In genomic region chr4:134663742-134664141, GRCh38 we compare ENCODE assay signal across 29 cellular contexts.
DNase-seq lines count a peak whose midpoint lies in the region; ATAC-seq, FAIRE-seq and TF ChIP-seq lines count a peak whose summit lies in the region.
"Had no signal": no experiment of that assay in that cellular context is flagged by ENCODE, and none has a peak within 500 bp of the region (broad histone marks: within the 10 kb centered on the region; RNA-seq: fewer than 3 reads in every experiment).

No MANE protein-coding gene starts in this region.

- intact Hi-C loops in HepG2 (cut with micrococcal nuclease; ENCODE audit: unreplicated experiment) = no loop called here
- intact Hi-C loops in right lobe of liver (cut with DNase I) = no loop called here

- TF ChIP-seq EP300 in HepG2 (IDR thresholded peaks at IDR 0.05; ENCODE audit: low read depth in 2 of 2, low read length in 2 of 2) (no peak), HepG2 (CRISPR knock-in tag; IDR thresholded peaks at IDR 0.05; ENCODE audit: borderline replicate concordance) (no peak)

- FAIRE-seq in HepG2 (lab: Jason Lieb, UNC) = no peak
- FAIRE-seq: A204.1, A549, D721Med had no signal

- no peak overlapping the region for H3K4me2 ChIP-seq in HepG2 (ENCODE audit: low read depth, low read length)
- H3K4me2 ChIP-seq: A549; BLaER1; BLaER1 treated with 17β-estradiol and CSF1 and Interleukin-3, amounts not matched to agents 10 nM and 100 nM had no signal

- no peak for DNase-seq in HepG2 (ENCODE audit: low spot score)
- no peak for DNase-seq in right lobe of liver
- DNase-seq: 8988T; ACHN; AML-193; BE2C; C1 segment of cervical spinal cord; Caco-2; Calu3; CD4-positive, alpha-beta memory T cell; CD4-positive, alpha-beta T cell; CD4-positive, CD25-positive, alpha-beta regulatory T cell; CD8-positive, alpha-beta memory T cell; CD8-positive, alpha-beta T cell; COR-L47; DMS 273 treated with DMSO at 0.1 percent for 48 hours; DMS153; DMS53; DMS79; DMS79 treated with DMSO at 0.1 percent for 48 hours; DND-41; EL had no signal

- ATAC-seq in HepG2 = no peak
- no peak for ATAC-seq in right lobe of liver
- ATAC-seq: A549; CD8-positive, alpha-beta T cell had no signal

- H3K27ac ChIP-seq in HepG2 (ENCODE audit: extremely low read length, insufficient read depth, low read length) (no peak overlapping the region), right lobe of liver (no peak overlapping the region)
- H3K27ac ChIP-seq: 22Rv1; A549; BLaER1; BLaER1 treated with 17β-estradiol and CSF1 and Interleukin-3, amounts not matched to agents 10 nM and 100 nM; C4-2B had no signal

- H3K79me2 ChIP-seq in HepG2 (ENCODE audit: insufficient read depth, low read length) = no peaks in the 10 kb centered on the region

- no peaks in the 10 kb centered on the region for H4K20me1 ChIP-seq in HepG2 (ENCODE audit: insufficient read depth, low read length)
- H4K20me1 ChIP-seq: BLaER1; BLaER1 treated with 17β-estradiol and CSF1 and Interleukin-3, amounts not matched to agents 10 nM and 100 nM had no signal

- in situ Hi-C loops in HepG2 (cut with HindIII; ENCODE audit: extremely low pct_ligation_motif_present, low pct_unique_long_range_greater_than_20kb) = no loop called here

- TF ChIP-seq CTCF in HepG2 (CRISPR knock-in tag; IDR thresholded peaks at IDR 0.05) (no peak), right lobe of liver (IDR thresholded peaks at IDR 0.05) (no peak)

- CTCF ChIA-PET in HepG2 (lab: Yijun Ruan, JAX; ENCODE audit: low intra/inter-chr PET ratio, low total read pairs) = no interaction called here

- whole genome bisulfite sequencing in HepG2 (ENCODE audit: low lambda C conversion rate) = 3% methylated on average over 1 of the region's 1 CpG
- WGBS in right lobe of liver (ENCODE audit: insufficient coverage, low coverage, low lambda C conversion rate, missing lambda C conversion rate) = 63% methylated on average over 1 of the region's 1 CpG

- no peaks in the 10 kb centered on the region for H3K9me3 ChIP-seq in HepG2 (ENCODE audit: low read length)
- no peaks in the 10 kb centered on the region for H3K9me3 ChIP-seq in right lobe of liver
- H3K9me3 ChIP-seq: A549, BE2C, Caco-2 had no signal

- no peaks in the 10 kb centered on the region for H3K27me3 ChIP-seq in HepG2 (ENCODE audit: control insufficient read depth in 1 of 2, insufficient read depth in 2 of 2, low read length in 2 of 2)
- no peaks in the 10 kb centered on the region for H3K27me3 ChIP-seq in right lobe of liver
- H3K27me3 ChIP-seq: BE2C; BLaER1; BLaER1 treated with 17β-estradiol and CSF1 and Interleukin-3, amounts not matched to agents 10 nM and 100 nM had no signal

- POLR2A ChIA-PET in HepG2 (lab: Yijun Ruan, JAX) = no interaction called here

- TF ChIP-seq POLR2A in HepG2 (IDR thresholded peaks at IDR 0.05; ENCODE audit: insufficient read depth in 1 of 2, low read depth in 2 of 2, low read length in 2 of 2) (no peak), right lobe of liver (IDR thresholded peaks at IDR 0.05) (no peak)

- H3K4me1 ChIP-seq in HepG2 (ENCODE audit: insufficient read depth, low read length) (no peaks in the 10 kb centered on the region), right lobe of liver (no peaks in the 10 kb centered on the region)
- H3K4me1 ChIP-seq: A549, BE2C, BLaER1, Caco-2 had no signal

- no peak overlapping the region for H3K4me3 ChIP-seq in HepG2 (replicated peaks in 1 of 3; ENCODE audit: insufficient read depth in 1 of 3, low read depth in 2 of 3, low read length in 3 of 3)
- H3K4me3 ChIP-seq in right lobe of liver = no peak overlapping the region
- H3K4me3 ChIP-seq: A549; BLaER1; BLaER1 treated with 17β-estradiol and CSF1 and Interleukin-3, amounts not matched to agents 10 nM and 100 nM had no signal

- TF ChIP-seq RAD21 in HepG2 (CRISPR knock-in tag; IDR thresholded peaks at IDR 0.05) = no peak

- H3K36me3 ChIP-seq in HepG2 (replicated peaks in 1 of 2; ENCODE audit: control insufficient read depth in 1 of 2, insufficient read depth in 2 of 2, low read length in 2 of 2) (no peaks in the 10 kb centered on the region), right lobe of liver (no peaks in the 10 kb centered on the region)
- H3K36me3 ChIP-seq: BE2C; BLaER1; BLaER1 treated with 17β-estradiol and CSF1 and Interleukin-3, amounts not matched to agents 10 nM and 100 nM had no signal

- no peak overlapping the region for H3K9ac ChIP-seq in HepG2 (ENCODE audit: insufficient read depth, low read depth, low read length)
- H3K9ac ChIP-seq: BLaER1; BLaER1 treated with 17β-estradiol and CSF1 and Interleukin-3, amounts not matched to agents 10 nM and 100 nM had no signal

- BruUV-seq in HepG2 (replicated peaks; lab: Mats Ljungman, UMichigan) = no TSS peak

- no peak overlapping the region for H2AFZ ChIP-seq in HepG2 (ENCODE audit: low read length)

TF ChIP-seq in HepG2, 621 proteins besides CTCF, POLR2A, EP300 and RAD21:
- peak; percentile 50; the same call in 1 of the 2 replicates for TF ChIP-seq MAFF (IDR thresholded peaks at IDR 0.05; ENCODE audit: low read depth, low read length)
- no peak for TF ChIP-seq ZNF737 (CRISPR knock-in tag; IDR thresholded peaks at IDR 0.05; ENCODE audit: borderline replicate concordance)
- peak in 1 of 2 experiments; percentile 59; a peak in 3 of 4 replicates for TF ChIP-seq MAFK (conservative IDR thresholded peaks at IDR 0.05 in 1 of 2, IDR thresholded peaks at IDR 0.05 in 1 of 2; ENCODE audit: low read length in 2 of 2)
